9 cellular contexts compared by ENCODE assay signal in genomic region chr1:171841050-171841910, GRCh38. TPM values are rescaled to one million over a fixed set of nuclear protein-coding genes. Genes with fewer than 3 reads are reported as not detected.
DNase-seq lines count a peak whose midpoint lies in the region; ATAC-seq and TF ChIP-seq lines count a peak whose summit lies in the region.
"Had no signal": no experiment of that assay in that cellular context is flagged by ENCODE, and none has a peak within 500 bp of the region (broad histone marks: within the 10 kb centered on the region; RNA-seq: fewer than 3 reads in every experiment).

Gene DNM3 (plus strand): TSS chr1:171841498. CDS start chr1:171841657, 159 bp downstream.

- peaks cover 0 to 2% of the 10 kb centered on the region in 2 donors for H3K36me3 Mint-ChIP-seq in CD4-positive, alpha-beta memory T cell
- H3K36me3 Mint-ChIP-seq in activated T-helper 2 cell treated with anti-CD3 and anti-CD28 coated beads, Interferon-gamma antibody, Interleukin-2, Interleukin-4, amounts not matched to agents 10 μg/mL and 5 μg/mL and 100 μg/mL, durations not matched to agents 14 hours and 24 hours and 36 hours (ENCODE audit: low read depth), result no peaks in the 10 kb centered on the region
- no peaks in the 10 kb centered on the region for H3K36me3 Mint-ChIP-seq in naive thymus-derived CD8-positive, alpha-beta T cell
- peaks cover 7% of the 10 kb centered on the region for H3K36me3 Mint-ChIP-seq in stimulated activated effector memory CD8-positive, alpha-beta T cell treated with anti-CD3 and anti-CD28 coated beads, Interleukin-12 subunit alpha, Interleukin-12 subunit beta, amount 100 ng/mL, for 72 hours

- peaks cover 13% of the 10 kb centered on the region for H3K27me3 ChIP-seq in CD4-positive, alpha-beta memory T cell (ENCODE audit: insufficient read depth, low read length)
- H3K27me3 ChIP-seq in HL-60 (ENCODE audit: insufficient read depth, poor library complexity, severe bottlenecking), result peaks cover 15% of the 10 kb centered on the region

- no TSS peak for BruUV-seq in OCI-LY7 (replicated peaks; lab: Mats Ljungman, UMichigan)

- TF ChIP-seq CTCF in HL-60 (IDR thresholded peaks at IDR 0.05; ENCODE audit: insufficient read depth, low read length) (no peak), OCI-LY7 (conservative IDR thresholded peaks at IDR 0.05; ENCODE audit: low read length) (no peak)

- ATAC-seq in GM19467 (IDR thresholded peaks at IDR 0.05; ENCODE audit: unreplicated experiment), result peak; percentile 83
- peak; percentile 91 to 93 for ATAC-seq in naive thymus-derived CD8-positive, alpha-beta T cell
- ATAC-seq in stimulated activated effector memory CD8-positive, alpha-beta T cell treated with anti-CD3 and anti-CD28 coated beads, Interleukin-12 subunit alpha, Interleukin-12 subunit beta, amount 100 ng/mL, for 72 hours, result peak; percentile 96

- peak; percentile 70 to 89 (median 85) for DNase-seq in CD4-positive, alpha-beta memory T cell
- peak; percentile 30 to 43 for DNase-seq in HL-60 (ENCODE audit: low read depth in 1 of 2, low spot score in 1 of 2)
- DNase-seq in OCI-LY7 (ENCODE audit: low spot score), result peak; percentile 77
- DNase-seq in activated T-helper 2 cell treated with anti-CD3 and anti-CD28 coated beads, Interferon-gamma antibody, Interleukin-2, Interleukin-4, amounts not matched to agents 10 μg/mL and 5 μg/mL and 100 μg/mL, durations not matched to agents 14 hours and 24 hours and 36 hours (ENCODE audit: low spot score), result peak; percentile 76
- peak; percentile 82 for DNase-seq in fibroblast of peridontal ligament (ENCODE audit: extremely low read depth)
- peak; percentile 65 to 87 (median 82) for DNase-seq in naive thymus-derived CD8-positive, alpha-beta T cell
- peak; percentile 82 to 88 for DNase-seq in stimulated activated effector memory CD8-positive, alpha-beta T cell treated with anti-CD3 and anti-CD28 coated beads, Interleukin-12 subunit alpha, Interleukin-12 subunit beta, amount 100 ng/mL, for 72 hours (ENCODE audit: low spot score in 2 of 2)

- H3K36me3 ChIP-seq in CD4-positive, alpha-beta memory T cell (ENCODE audit: insufficient read depth, low read length), result no peaks in the 10 kb centered on the region
- H3K36me3 ChIP-seq in OCI-LY7 (ENCODE audit: insufficient read depth, low read length), result no peaks in the 10 kb centered on the region

- H3K4me2 ChIP-seq in OCI-LY7 (ENCODE audit: low read length), result peak within 1 kb of the TSS; percentile 67

- peaks cover 12 to 20% (median 15%) of the 10 kb centered on the region in 4 donors for H3K4me1 Mint-ChIP-seq in CD4-positive, alpha-beta memory T cell
- peaks cover 14% of the 10 kb centered on the region for H3K4me1 Mint-ChIP-seq in activated T-helper 2 cell treated with anti-CD3 and anti-CD28 coated beads, Interferon-gamma antibody, Interleukin-2, Interleukin-4, amounts not matched to agents 10 μg/mL and 5 μg/mL and 100 μg/mL, durations not matched to agents 14 hours and 24 hours and 36 hours (ENCODE audit: low read depth)
- H3K4me1 Mint-ChIP-seq in naive thymus-derived CD8-positive, alpha-beta T cell, result peaks cover 11 to 18% (median 14%) of the 10 kb centered on the region in 4 donors
- H3K4me1 Mint-ChIP-seq in stimulated activated effector memory CD8-positive, alpha-beta T cell treated with anti-CD3 and anti-CD28 coated beads, Interleukin-12 subunit alpha, Interleukin-12 subunit beta, amount 100 ng/mL, for 72 hours, result peaks cover 20% of the 10 kb centered on the region

- peak within 1 kb of the TSS; percentile 62 to 94 (median 81) for H3K27ac Mint-ChIP-seq in CD4-positive, alpha-beta memory T cell
- peak within 1 kb of the TSS; percentile 67 for H3K27ac Mint-ChIP-seq in activated T-helper 2 cell treated with anti-CD3 and anti-CD28 coated beads, Interferon-gamma antibody, Interleukin-2, Interleukin-4, amounts not matched to agents 10 μg/mL and 5 μg/mL and 100 μg/mL, durations not matched to agents 14 hours and 24 hours and 36 hours
- peak within 1 kb of the TSS; percentile 9 to 93 (median 78) for H3K27ac Mint-ChIP-seq in naive thymus-derived CD8-positive, alpha-beta T cell
- peak within 1 kb of the TSS; percentile 61 for H3K27ac Mint-ChIP-seq in stimulated activated effector memory CD8-positive, alpha-beta T cell treated with anti-CD3 and anti-CD28 coated beads, Interleukin-12 subunit alpha, Interleukin-12 subunit beta, amount 100 ng/mL, for 72 hours

- intact Hi-C loops in CD4-positive, alpha-beta memory T cell (cut with micrococcal nuclease), result loop anchor here (1.0 to 5.0 kb wide), 4 partner anchors 60 to 691 kb away; partner anchors contain the start of genes METTL13, PRRC2C, SUCO and VAMP4
- intact Hi-C loops in OCI-LY7 (cut with micrococcal nuclease; ENCODE audit: unreplicated experiment), result no loop called here
- intact Hi-C loops in activated T-helper 2 cell treated with anti-CD3 and anti-CD28 coated beads, Interferon-gamma antibody, Interleukin-2, Interleukin-4, amounts not matched to agents 10 μg/mL and 5 μg/mL and 100 μg/mL, durations not matched to agents 14 hours and 24 hours and 36 hours (cut with micrococcal nuclease), result loop anchor here (5.0 kb wide), 1 partner anchor 99 kb away; the partner anchor contains the start of gene VAMP4

- no peaks in the 10 kb centered on the region for H3K79me2 ChIP-seq in OCI-LY7 (ENCODE audit: insufficient read depth, low read depth, low read length)

- H3K9me3 ChIP-seq in CD4-positive, alpha-beta memory T cell (ENCODE audit: control insufficient read depth in 1 of 2, low read length in 2 of 2), result no peaks in the 10 kb centered on the region
- no peaks in the 10 kb centered on the region for H3K9me3 ChIP-seq in OCI-LY7 (ENCODE audit: low read length)

- CTCF ChIA-PET in CD4-positive, alpha-beta memory T cell (lab: Charles Lee; ENCODE audit: partially characterized antibody), result interaction anchor here (0.9 to 3.4 kb wide), 4 partner anchors 10 to 243 kb away, joined by 3 to 23 read pairs (median 3); no protein-coding TSS in a partner anchor
- CTCF ChIA-PET in OCI-LY7 (lab: Charles Lee; ENCODE audit: unreplicated experiment), result interaction anchor here (1.1 to 1.2 kb wide), 2 partner anchors 40 to 196 kb away, joined by 3 to 4 read pairs; no protein-coding TSS in a partner anchor

- no peaks in the 10 kb centered on the region for H4K20me1 ChIP-seq in OCI-LY7 (ENCODE audit: insufficient read depth, low read length)

- H3K27me3 Mint-ChIP-seq in CD4-positive, alpha-beta memory T cell, result peaks cover 7 to 10% of the 10 kb centered on the region in 2 donors
- H3K27me3 Mint-ChIP-seq in activated T-helper 2 cell treated with anti-CD3 and anti-CD28 coated beads, Interferon-gamma antibody, Interleukin-2, Interleukin-4, amounts not matched to agents 10 μg/mL and 5 μg/mL and 100 μg/mL, durations not matched to agents 14 hours and 24 hours and 36 hours (ENCODE audit: low read depth), result peaks cover 43% of the 10 kb centered on the region
- H3K27me3 Mint-ChIP-seq in naive thymus-derived CD8-positive, alpha-beta T cell, result peaks cover 5 to 20% (median 9%) of the 10 kb centered on the region in 5 donors

- peak within 1 kb of the TSS; percentile 88 to 93 (median 89) for H3K4me3 Mint-ChIP-seq in CD4-positive, alpha-beta memory T cell
- peak within 1 kb of the TSS; percentile 85 for H3K4me3 Mint-ChIP-seq in activated T-helper 2 cell treated with anti-CD3 and anti-CD28 coated beads, Interferon-gamma antibody, Interleukin-2, Interleukin-4, amounts not matched to agents 10 μg/mL and 5 μg/mL and 100 μg/mL, durations not matched to agents 14 hours and 24 hours and 36 hours (ENCODE audit: low read depth)
- peak within 1 kb of the TSS; percentile 83 to 94 (median 91) for H3K4me3 Mint-ChIP-seq in naive thymus-derived CD8-positive, alpha-beta T cell
- H3K4me3 Mint-ChIP-seq in stimulated activated effector memory CD8-positive, alpha-beta T cell treated with anti-CD3 and anti-CD28 coated beads, Interleukin-12 subunit alpha, Interleukin-12 subunit beta, amount 100 ng/mL, for 72 hours, result peak within 1 kb of the TSS; percentile 86

- H3K9me2 ChIP-seq in OCI-LY7 (ENCODE audit: insufficient read depth, low read length), result no peaks in the 10 kb centered on the region

- peak within 1 kb of the TSS; percentile 92 for H2AFZ ChIP-seq in OCI-LY7 (ENCODE audit: low read length)

- H3K27ac ChIP-seq in CD4-positive, alpha-beta memory T cell (ENCODE audit: low read depth, low read length), result peak within 1 kb of the TSS; percentile 41
- H3K27ac ChIP-seq in HL-60 (replicated peaks) (no peak within 1 kb of the TSS), OCI-LY7 (ENCODE audit: low read depth, low read length, poor library complexity, severe bottlenecking) (no peak within 1 kb of the TSS)
- H3K27ac ChIP-seq: VCaP had no signal

- peak within 1 kb of the TSS; percentile 43 to 66 for H3K4me3 ChIP-seq in CD4-positive, alpha-beta memory T cell (ENCODE audit: low read length in 2 of 2)
- H3K4me3 ChIP-seq in HL-60 (replicated peaks; ENCODE audit: insufficient read depth, low read length) (peak within 1 kb of the TSS; percentile 65), OCI-LY7 (ENCODE audit: low read depth, low read length, poor library complexity, severe bottlenecking) (peak within 1 kb of the TSS; percentile 70)

- H3K4me1 ChIP-seq in CD4-positive, alpha-beta memory T cell (ENCODE audit: insufficient read depth, low read length), result peaks cover 16% of the 10 kb centered on the region
- peaks cover 8% of the 10 kb centered on the region for H3K4me1 ChIP-seq in OCI-LY7 (ENCODE audit: insufficient read depth, low read length, poor library complexity, severe bottlenecking)

- POLR2A ChIA-PET in CD4-positive, alpha-beta memory T cell (lab: Charles Lee; ENCODE audit: partially characterized antibody), result interaction anchor here (0.6 to 2.6 kb wide), 9 partner anchors 9 to 1982 kb away, joined by 3 to 16 read pairs (median 3); partner anchors contain the start of genes METTL13, PRRC2C and VAMP4
- POLR2A ChIA-PET in OCI-LY7 (lab: Charles Lee), result interaction anchor here (0.6 to 1.5 kb wide), 3 partner anchors 40 to 1566 kb away, joined by 3 to 4 read pairs (median 3); partner anchors contain the start of gene VAMP4
- POLR2A ChIA-PET in naive thymus-derived CD8-positive, alpha-beta T cell (lab: Charles Lee), result interaction anchor here (1.7 to 1.9 kb wide), 2 partner anchors 60 to 99 kb away, joined by 6 to 9 read pairs; partner anchors contain the start of genes METTL13 and VAMP4

- H3K9me3 Mint-ChIP-seq in CD4-positive, alpha-beta memory T cell, result peaks cover 0 to 1% (median 0%) of the 10 kb centered on the region in 8 donors
- no peaks in the 10 kb centered on the region for H3K9me3 Mint-ChIP-seq in activated T-helper 2 cell treated with anti-CD3 and anti-CD28 coated beads, Interferon-gamma antibody, Interleukin-2, Interleukin-4, amounts not matched to agents 10 μg/mL and 5 μg/mL and 100 μg/mL, durations not matched to agents 14 hours and 24 hours and 36 hours
- H3K9me3 Mint-ChIP-seq in naive thymus-derived CD8-positive, alpha-beta T cell, result no peaks in the 10 kb centered on the region
- H3K9me3 Mint-ChIP-seq in stimulated activated effector memory CD8-positive, alpha-beta T cell treated with anti-CD3 and anti-CD28 coated beads, Interleukin-12 subunit alpha, Interleukin-12 subunit beta, amount 100 ng/mL, for 72 hours, result no peaks in the 10 kb centered on the region

RNA-seq across cellular contexts. Expression of gene DNM3, which starts in this region (rescaled TPM):
- total RNA-seq in CD4-positive, alpha-beta memory T cell, result 1 to 10 TPM; 2.0 to 2.7 TPM
- polyA plus RNA-seq in CD4-positive, alpha-beta memory T cell, result under 1 TPM; 0.37 to 0.76 TPM
- 0.47 and 0.80 TPM in 2 replicates for total RNA-seq in OCI-LY7 (2014; rRNA removed; shearing (Covaris generic))
- 0.30 and 0.61 TPM in 2 replicates for total RNA-seq in OCI-LY7 (2022)
- total RNA-seq in activated T-helper 2 cell treated with anti-CD3 and anti-CD28 coated beads, Interferon-gamma antibody, Interleukin-2, Interleukin-4, amounts not matched to agents 10 μg/mL and 5 μg/mL and 100 μg/mL, durations not matched to agents 14 hours and 24 hours and 36 hours, result 0.37 and 0.41 TPM in 2 replicates
- 1 to 10 TPM; 1.6 to 2.3 TPM for total RNA-seq in naive thymus-derived CD8-positive, alpha-beta T cell
- under 1 TPM; 0.36 to 0.41 (median 0.37) TPM for polyA plus RNA-seq in naive thymus-derived CD8-positive, alpha-beta T cell

Comparison
In these comparisons a context has a peak if more than half of its experiments do, and no peak if none do; other contexts are left out.
1. Peak in DNase-seq, H3K4me3 ChIP-seq and H3K4me2 ChIP-seq in OCI-LY7; RNA of the gene not detected or under 1 TPM.
2. Peak in DNase-seq in activated T-helper 2 cell treated with anti-CD3 and anti-CD28 coated beads, Interferon-gamma antibody, Interleukin-2, Interleukin-4, amounts not matched to agents 10 μg/mL and 5 μg/mL and 100 μg/mL, durations not matched to agents 14 hours and 24 hours and 36 hours; RNA of the gene not detected or under 1 TPM.